ENCODE assay signal across 8 cellular contexts in genomic region chr14:96975116-96975515, GRCh38.
"Had no signal": no experiment of that assay in that cellular context is flagged by ENCODE, and none has a peak within 500 bp of the region (broad histone marks: within the 10 kb centered on the region; RNA-seq: fewer than 3 reads in every experiment).

No MANE protein-coding gene starts in this region.

- H3K4me2 ChIP-seq: GM23338 had no signal

- H3K4me1 ChIP-seq: HAP-1 had no signal

- H3K36me3 ChIP-seq: HAP-1 had no signal

- H2AFZ ChIP-seq: GM23338 had no signal

- FAIRE-seq: HepG2 had no signal

- H3K27ac Mint-ChIP-seq: GM23338, IgD-negative memory B cell had no signal

- H3K9me3 ChIP-seq: HAP-1 had no signal

- H3K4me1 Mint-ChIP-seq: GM23338 had no signal

- DNase-seq: H7, KG1 had no signal

- H3K4me3 ChIP-seq: GM23338, HAP-1 had no signal

- H3K4me3 Mint-ChIP-seq: GM23338 had no signal

- ATAC-seq: GM23338, HCT116, HepG2 had no signal

- H3K27ac ChIP-seq: HL-60 had no signal
